In genomic region chr10:104316321-104317099, GRCh38 we compare ENCODE assay signal across 16 cellular contexts. TPM values are rescaled to one million over a fixed set of nuclear protein-coding genes. Genes with fewer than 3 reads are reported as not detected.
DNase-seq lines count a peak whose midpoint lies in the region; ATAC-seq, FAIRE-seq and TF ChIP-seq lines count a peak whose summit lies in the region.
"Had no signal": no experiment of that assay in that cellular context is flagged by ENCODE, and none has a peak within 500 bp of the region (broad histone marks: within the 10 kb centered on the region; RNA-seq: fewer than 3 reads in every experiment).

No MANE protein-coding gene starts in this region.

- no peak overlapping the region for H3K14ac ChIP-seq in H1 (ENCODE audit: insufficient read length)

- intact Hi-C loops in PC-3 (cut with micrococcal nuclease): no loop called here

- peaks cover 50% of the 10 kb centered on the region for H3K36me3 Mint-ChIP-seq in stimulated activated naive CD8-positive, alpha-beta T cell treated with anti-CD3 and anti-CD28 coated beads, Interleukin-15, Interleukin-2, amounts not matched to agents 100 ng/mL and 50 ng/mL, for 24 hours (ENCODE audit: low read depth)
- peaks cover 40% of the 10 kb centered on the region for H3K36me3 Mint-ChIP-seq in T-cell
- peaks cover 2% of the 10 kb centered on the region for H3K36me3 Mint-ChIP-seq in T-helper 17 cell (ENCODE audit: low read depth)

- no peak for ATAC-seq in stimulated activated naive CD8-positive, alpha-beta T cell treated with anti-CD3 and anti-CD28 coated beads, Interleukin-15, amount 100 ng/mL, for 72 hours
- no peak for ATAC-seq in PC-3
- ATAC-seq in T-cell (replicated peaks in 1 of 4): no peak
- ATAC-seq in T-helper 17 cell: no peak

- H3K4ac ChIP-seq in H1 (replicated peaks; ENCODE audit: insufficient read length, low read depth, low read length): no peak overlapping the region

- H2BK12ac ChIP-seq in H1 (ENCODE audit: low read depth, low read length): no peak overlapping the region

- H3K79me2 ChIP-seq in H1 (ENCODE audit: control insufficient read depth in 1 of 2, insufficient read depth in 2 of 2, low read length in 2 of 2) (peaks cover 0 to 62% of the 10 kb centered on the region in 2 experiments; a peak in 2 of 4 replicates), PC-3 (ENCODE audit: low read length) (peaks cover 60% of the 10 kb centered on the region)

- no peaks in the 10 kb centered on the region for H3K27me3 ChIP-seq in H1 (replicated peaks in 1 of 4; ENCODE audit: control insufficient read depth in 3 of 4, extremely low read depth in 1 of 4, insufficient read depth in 3 of 4, low read length in 3 of 4)
- no peaks in the 10 kb centered on the region for H3K27me3 ChIP-seq in neutrophil
- H3K27me3 ChIP-seq in PC-3 (ENCODE audit: low read length): no peaks in the 10 kb centered on the region

- H3K4me3 ChIP-seq in H1 (ENCODE audit: extremely low read depth in 1 of 4, insufficient read depth in 2 of 4, low read depth in 3 of 4, low read length in 4 of 4) (no peak overlapping the region), neutrophil (ENCODE audit: low read depth in 1 of 2, low read length in 1 of 2) (no peak overlapping the region), PC-3 (ENCODE audit: low read length) (no peak overlapping the region)

- TF ChIP-seq RAD21 in H1 (IDR thresholded peaks at IDR 0.05 in 1 of 2, conservative IDR thresholded peaks at IDR 0.05 in 1 of 2; ENCODE audit: low read depth in 2 of 2, low read length in 2 of 2): no peak

- no peak overlapping the region for H4K8ac ChIP-seq in H1 (ENCODE audit: extremely low read depth, insufficient read depth, low read length)

- no peak overlapping the region for H2BK5ac ChIP-seq in H1 (ENCODE audit: low read depth, low read length)

- 91% methylated on average over 9 of the region's 9 CpGs; no CpG with 5 or more reads in 1 of the 2 experiments for WGBS in H1 (ENCODE audit: extremely low coverage in 1 of 2, insufficient coverage in 1 of 2, insufficient read length in 1 of 2, insufficient replicate concordance in 2 of 2, low coverage in 1 of 2, low lambda C conversion rate in 2 of 2, missing lambda C conversion rate in 1 of 2), 2 experiments

- FAIRE-seq in H1 (lab: Jason Lieb, UNC): no peak
- FAIRE-seq: frontal cortex had no signal

- H3K27me3 Mint-ChIP-seq in stimulated activated naive CD8-positive, alpha-beta T cell treated with anti-CD3 and anti-CD28 coated beads, Interleukin-15, Interleukin-2, amounts not matched to agents 100 ng/mL and 50 ng/mL, for 24 hours: no peaks in the 10 kb centered on the region
- H3K27me3 Mint-ChIP-seq in stimulated activated naive CD8-positive, alpha-beta T cell treated with anti-CD3 and anti-CD28 coated beads, Interleukin-15, amount 100 ng/mL, for 72 hours: no peaks in the 10 kb centered on the region
- H3K27me3 Mint-ChIP-seq in T-cell (no peaks in the 10 kb centered on the region), T-helper 17 cell (no peaks in the 10 kb centered on the region)
- H3K27me3 Mint-ChIP-seq: type B pancreatic cell had no signal

- CTCF ChIA-PET in H1 (lab: Charles Lee; ENCODE audit: partially characterized antibody): interaction anchor here (0.7 to 18.5 kb wide), 10 partner anchors 10 to 127 kb away, joined by 3 to 331 read pairs (median 4); partner anchors contain the start of genes CFAP58 and ITPRIP
- CTCF ChIA-PET in PC-3 (lab: Charles Lee): no interaction called here
- CTCF ChIA-PET in T-cell (lab: Charles Lee): interaction anchor here in 1 of 2 donors (0.8 to 1.1 kb wide), 2 partner anchors 13 to 25 kb away, joined by 3 read pairs; no protein-coding TSS in a partner anchor

- no peaks in the 10 kb centered on the region for H3F3A ChIP-seq in PC-3 (ENCODE audit: low read length, unreplicated experiment)

- no peaks in the 10 kb centered on the region for H3K9me3 Mint-ChIP-seq in stimulated activated naive CD8-positive, alpha-beta T cell treated with anti-CD3 and anti-CD28 coated beads, Interleukin-15, Interleukin-2, amounts not matched to agents 100 ng/mL and 50 ng/mL, for 24 hours
- no peaks in the 10 kb centered on the region for H3K9me3 Mint-ChIP-seq in stimulated activated naive CD8-positive, alpha-beta T cell treated with anti-CD3 and anti-CD28 coated beads, Interleukin-15, amount 100 ng/mL, for 72 hours
- H3K9me3 Mint-ChIP-seq in T-cell: no peaks in the 10 kb centered on the region
- H3K9me3 Mint-ChIP-seq: type B pancreatic cell had no signal

- no peak overlapping the region for H2BK120ac ChIP-seq in H1 (replicated peaks; ENCODE audit: low read depth, low read length)

- H3K23ac ChIP-seq in H1 (ENCODE audit: insufficient read length): no peak overlapping the region

- POLR2A ChIA-PET in H1 (lab: Charles Lee; ENCODE audit: partially characterized antibody): interaction anchor here (0.8 to 5.1 kb wide), 3 partner anchors 10 to 22 kb away, joined by 3 to 23 read pairs (median 3); partner anchors contain the start of gene ITPRIP
- POLR2A ChIA-PET in PC-3 (lab: Charles Lee; ENCODE audit: unreplicated experiment): no interaction called here
- POLR2A ChIA-PET in T-cell (lab: Charles Lee): no interaction called here

- H3K18ac ChIP-seq in H1 (ENCODE audit: extremely low read depth, low read length): no peak overlapping the region

- peaks cover 7 to 24% of the 10 kb centered on the region in 2 experiments for H4K20me1 ChIP-seq in H1 (replicated peaks in 1 of 2; ENCODE audit: control insufficient read depth in 1 of 2, insufficient read depth in 2 of 2, low read length in 2 of 2)
- peaks cover 20% of the 10 kb centered on the region; the same call in 1 of the 2 replicates for H4K20me1 ChIP-seq in PC-3 (ENCODE audit: low read length)

- H3K4me1 Mint-ChIP-seq in stimulated activated naive CD8-positive, alpha-beta T cell treated with anti-CD3 and anti-CD28 coated beads, Interleukin-15, Interleukin-2, amounts not matched to agents 100 ng/mL and 50 ng/mL, for 24 hours (ENCODE audit: low read depth): peaks cover 47% of the 10 kb centered on the region
- peaks cover 59% of the 10 kb centered on the region for H3K4me1 Mint-ChIP-seq in stimulated activated naive CD8-positive, alpha-beta T cell treated with anti-CD3 and anti-CD28 coated beads, Interleukin-15, amount 100 ng/mL, for 72 hours
- H3K4me1 Mint-ChIP-seq in T-cell (peaks cover 56 to 59% (median 58%) of the 10 kb centered on the region in 3 donors), T-helper 17 cell (peaks cover 32% of the 10 kb centered on the region)

- H2BK15ac ChIP-seq in H1 (ENCODE audit: low read length): peak overlapping the region; percentile 36; the same call in 1 of the 2 replicates

- no peaks in the 10 kb centered on the region for H3K9me2 ChIP-seq in PC-3 (replicated peaks; ENCODE audit: low read length)

- peaks cover 35% of the 10 kb centered on the region for H3K79me1 ChIP-seq in H1 (ENCODE audit: low read depth, low read length)

- H3K9me3 ChIP-seq in H1 (ENCODE audit: insufficient read depth in 2 of 2, low read depth in 1 of 2, low read length in 1 of 2) (no peaks in the 10 kb centered on the region), neutrophil (no peaks in the 10 kb centered on the region), PC-3 (ENCODE audit: low read length) (no peaks in the 10 kb centered on the region), T-helper 17 cell (ENCODE audit: control insufficient read depth, low read length, poor library complexity, severe bottlenecking) (no peaks in the 10 kb centered on the region)

- H2AFZ ChIP-seq in H1 (ENCODE audit: low read length) (no peak overlapping the region), PC-3 (ENCODE audit: low read length) (no peak overlapping the region)

- no peak overlapping the region for H3K9ac ChIP-seq in H1 (replicated peaks in 1 of 4; ENCODE audit: extremely low read depth in 1 of 4, low read depth in 3 of 4, low read length in 3 of 4)
- no peak overlapping the region for H3K9ac ChIP-seq in PC-3 (ENCODE audit: low read length)

- H3K4me2 ChIP-seq in H1 (ENCODE audit: insufficient read depth in 1 of 2, low read depth in 2 of 2, low read length in 2 of 2) (0 out of 4 replicates have a peak overlapping the region, but pooled peaks of 1 of the 2 experiments have one; percentile 27), PC-3 (ENCODE audit: low read length) (no peak overlapping the region)

- no peak for TF ChIP-seq CTCF in H1 (IDR thresholded peaks at IDR 0.05; ENCODE audit: control extremely low read depth in 1 of 3, insufficient read depth in 1 of 3, low read depth in 1 of 3, low read length in 3 of 3)
- no peak for TF ChIP-seq CTCF in neutrophil (IDR thresholded peaks at IDR 0.05)
- TF ChIP-seq CTCF in PC-3 (conservative IDR thresholded peaks at IDR 0.05; ENCODE audit: low read depth, low read length): no peak

- BruUV-seq in PC-3 (replicated peaks; lab: Mats Ljungman, UMichigan): no TSS peak

- no peak overlapping the region for H4K91ac ChIP-seq in H1 (replicated peaks; ENCODE audit: insufficient read length, low read length)

- no peak overlapping the region for H3K4me3 Mint-ChIP-seq in stimulated activated naive CD8-positive, alpha-beta T cell treated with anti-CD3 and anti-CD28 coated beads, Interleukin-15, Interleukin-2, amounts not matched to agents 100 ng/mL and 50 ng/mL, for 24 hours
- no peak overlapping the region for H3K4me3 Mint-ChIP-seq in stimulated activated naive CD8-positive, alpha-beta T cell treated with anti-CD3 and anti-CD28 coated beads, Interleukin-15, amount 100 ng/mL, for 72 hours
- no peak overlapping the region for H3K4me3 Mint-ChIP-seq in T-cell
- H3K4me3 Mint-ChIP-seq in T-helper 17 cell: no peak overlapping the region
- H3K4me3 Mint-ChIP-seq: type B pancreatic cell had no signal

- no peak overlapping the region for H4K5ac ChIP-seq in H1 (ENCODE audit: insufficient read length, low read depth, low read length)

- H3K4me1 ChIP-seq in H1 (replicated peaks in 1 of 4; ENCODE audit: control insufficient read depth in 3 of 4, insufficient read depth in 4 of 4, low read length in 3 of 4) (peaks cover 0 to 23% (median 17%) of the 10 kb centered on the region in 4 experiments; a peak in 6 of 7 replicates), neutrophil (ENCODE audit: control insufficient read depth in 1 of 2, insufficient read depth in 1 of 2, low read depth in 1 of 2, low read length in 1 of 2) (peaks cover 64 to 86% of the 10 kb centered on the region in 2 experiments), PC-3 (ENCODE audit: insufficient read depth, low read length) (peaks cover 16% of the 10 kb centered on the region)

- no peak for TF ChIP-seq EP300 in H1 (IDR thresholded peaks at IDR 0.05; ENCODE audit: borderline replicate concordance in 1 of 2, low read depth in 2 of 2, low read length in 2 of 2)

- DNase-seq in stimulated activated naive CD8-positive, alpha-beta T cell treated with anti-CD3 and anti-CD28 coated beads, Interleukin-15, amount 100 ng/mL, for 72 hours: no peak
- no peak for DNase-seq in H1 (ENCODE audit: low read depth in 1 of 2, low spot score in 2 of 2)
- no peak for DNase-seq in PC-3
- no peak for DNase-seq in T-cell
- DNase-seq in NCI-H524 treated with DMSO at 0.1 percent for 48 hours (lab: John Stamatoyannopoulos, UW): no peak
- no peak for DNase-seq in T-helper 17 cell
- DNase-seq: activated naive CD4-positive, alpha-beta T cell treated with anti-CD3 and anti-CD28 coated beads, Interleukin-2, amount 50 U/mL, for 16 hours; effector CD8-positive, alpha-beta T cell; islet precursor cell; KG1; NCI-H1417 treated with DMSO at 0.1 percent for 48 hours; T-helper 1 cell had no signal

- no peak overlapping the region for H2BK20ac ChIP-seq in H1 (ENCODE audit: low read length)

- no peak for TF ChIP-seq POLR2A in H1 (IDR thresholded peaks at IDR 0.05; ENCODE audit: control extremely low read depth in 1 of 2, low read depth in 2 of 2, low read length in 2 of 2)

- H3K27ac Mint-ChIP-seq in stimulated activated naive CD8-positive, alpha-beta T cell treated with anti-CD3 and anti-CD28 coated beads, Interleukin-15, Interleukin-2, amounts not matched to agents 100 ng/mL and 50 ng/mL, for 24 hours: peak overlapping the region; percentile 11
- no peak overlapping the region for H3K27ac Mint-ChIP-seq in stimulated activated naive CD8-positive, alpha-beta T cell treated with anti-CD3 and anti-CD28 coated beads, Interleukin-15, amount 100 ng/mL, for 72 hours
- H3K27ac Mint-ChIP-seq in T-cell (peak overlapping the region in 1 of 2 donors; percentile 58), T-helper 17 cell (no peak overlapping the region)
- H3K27ac Mint-ChIP-seq: type B pancreatic cell had no signal

- H3K23me2 ChIP-seq in H1 (ENCODE audit: low read depth, low read length): no peaks in the 10 kb centered on the region

- no peak overlapping the region for H3K56ac ChIP-seq in H1 (replicated peaks; ENCODE audit: insufficient read length, low read depth, low read length)

- H3K27ac ChIP-seq in H1 (ENCODE audit: low read depth, low read length): peak overlapping the region; percentile 13; the same call in 1 of the 2 replicates
- H3K27ac ChIP-seq in neutrophil: peak overlapping the region; percentile 99
- H3K27ac ChIP-seq in PC-3 (ENCODE audit: low read length): no peak overlapping the region

- no peak overlapping the region for H2AK5ac ChIP-seq in H1 (ENCODE audit: low read depth, low read length)

- H3K36me3 ChIP-seq in H1 (ENCODE audit: control insufficient read depth in 2 of 4, insufficient read depth in 4 of 4, low read length in 3 of 4): peaks cover 13 to 29% (median 25%) of the 10 kb centered on the region in 4 experiments
- peaks cover 76% of the 10 kb centered on the region for H3K36me3 ChIP-seq in neutrophil
- peaks cover 17% of the 10 kb centered on the region for H3K36me3 ChIP-seq in PC-3 (ENCODE audit: low read depth, low read length)

RNA-seq across cellular contexts. Expression of gene ITPRIP, which starts 21.8 kb away (rescaled TPM):
- 16.9 and 17.1 TPM in 2 replicates for total RNA-seq in H1 (2021; fragmentation: NEBNext Ultra II Directional; extraction: Animal tissue kit (Norgen Biotek cat#: 25700))
- 15.2 and 15.3 TPM in 2 replicates for polyA plus RNA-seq in H1 (2011; rRNA removed)
- 11.4 TPM for polyA plus RNA-seq in H1 (2011; cell fraction: cytosol; rRNA removed)
- 17.8 TPM for polyA plus RNA-seq in H1 (2011; cell fraction: nucleus; rRNA removed)
- polyA plus RNA-seq in H1 (2012, experiment 1 of 2): 13.9 to 16.3 TPM (median 15.0 TPM) in 4 replicates
- polyA plus RNA-seq in H1 (2012, experiment 2 of 2): 12.2 TPM
- polyA plus RNA-seq in H1 (2013, experiment 1 of 2): 20.7 TPM
- polyA plus RNA-seq in H1 (2013, experiment 2 of 2): 21.2 TPM
- 20.2 and 21.4 TPM in 2 replicates for polyA minus RNA-seq in H1 (2011; rRNA and poly(A)+ RNA removed)
- polyA minus RNA-seq in H1 (2011; cell fraction: cytosol; rRNA and poly(A)+ RNA removed): 8.9 TPM
- polyA minus RNA-seq in H1 (2011; cell fraction: nucleus; rRNA and poly(A)+ RNA removed): 23.5 TPM
- total RNA-seq in PC-3 (2014; rRNA removed) (7.0 and 10.3 TPM in 2 replicates), T-cell (10 to 100 TPM; 16.9 to 98.5 (median 25.0) TPM), T-helper 17 cell (10 to 100 TPM; 30.6 to 47.1 TPM)

RNA-seq across cellular contexts. Expression of gene CFAP58, which starts 37.1 kb away (rescaled TPM):
- total RNA-seq in H1 (2021; fragmentation: NEBNext Ultra II Directional; extraction: Animal tissue kit (Norgen Biotek cat#: 25700)): 0.71 and 1.1 TPM in 2 replicates
- 0.09 and 0.32 TPM in 2 replicates for polyA plus RNA-seq in H1 (2011; rRNA removed)
- polyA plus RNA-seq in H1 (2011; cell fraction: cytosol; rRNA removed): 0.67 TPM
- 0.66 TPM for polyA plus RNA-seq in H1 (2011; cell fraction: nucleus; rRNA removed)
- polyA plus RNA-seq in H1 (2012, experiment 1 of 2): 0.97 to 1.5 TPM (median 1.3 TPM) in 4 replicates
- polyA plus RNA-seq in H1 (2012, experiment 2 of 2): 0.16 TPM
- polyA plus RNA-seq in H1 (2013, experiment 1 of 2): 0.63 TPM
- 0.68 TPM for polyA plus RNA-seq in H1 (2013, experiment 2 of 2)
- polyA minus RNA-seq in H1 (2011; rRNA and poly(A)+ RNA removed): 0.35 and 0.80 TPM in 2 replicates
- 1.5 TPM for polyA minus RNA-seq in H1 (2011; cell fraction: cytosol; rRNA and poly(A)+ RNA removed)
- polyA minus RNA-seq in H1 (2011; cell fraction: nucleus; rRNA and poly(A)+ RNA removed): 2.1 TPM
- total RNA-seq in PC-3 (2014; rRNA removed) (0.26 TPM in 1 of 2 replicates, not detected in the other), T-cell (not detected), T-helper 17 cell (not detected)

RNA-seq across cellular contexts. Expression of gene GSTO2, which starts 47.5 kb away (rescaled TPM):
- total RNA-seq in H1 (2021; fragmentation: NEBNext Ultra II Directional; extraction: Animal tissue kit (Norgen Biotek cat#: 25700)): 12.7 and 13.1 TPM in 2 replicates
- polyA plus RNA-seq in H1 (2011; rRNA removed): 34.0 and 41.7 TPM in 2 replicates
- 28.2 TPM for polyA plus RNA-seq in H1 (2011; cell fraction: cytosol; rRNA removed)
- 20.6 TPM for polyA plus RNA-seq in H1 (2011; cell fraction: nucleus; rRNA removed)
- 17.5 to 19.3 TPM (median 17.6 TPM) in 4 replicates for polyA plus RNA-seq in H1 (2012, experiment 1 of 2)
- polyA plus RNA-seq in H1 (2012, experiment 2 of 2): 23.3 TPM
- polyA plus RNA-seq in H1 (2013, experiment 1 of 2): 12.6 TPM
- polyA plus RNA-seq in H1 (2013, experiment 2 of 2): 11.7 TPM
- 19.5 and 23.4 TPM in 2 replicates for polyA minus RNA-seq in H1 (2011; rRNA and poly(A)+ RNA removed)
- 6.8 TPM for polyA minus RNA-seq in H1 (2011; cell fraction: cytosol; rRNA and poly(A)+ RNA removed)
- polyA minus RNA-seq in H1 (2011; cell fraction: nucleus; rRNA and poly(A)+ RNA removed): 16.5 TPM
- total RNA-seq in PC-3 (2014; rRNA removed) (8.1 and 13.8 TPM in 2 replicates), T-cell (1 to 10 TPM in 4 of 5 donors, under 1 TPM in 1; 0.60 to 2.4 (median 1.9) TPM), T-helper 17 cell (1 to 10 TPM in 1 of 2 donors, under 1 TPM in 1; 0.70 to 1.1 TPM)
